23 cellular contexts compared by ENCODE assay signal in the genomic region with DNA sequence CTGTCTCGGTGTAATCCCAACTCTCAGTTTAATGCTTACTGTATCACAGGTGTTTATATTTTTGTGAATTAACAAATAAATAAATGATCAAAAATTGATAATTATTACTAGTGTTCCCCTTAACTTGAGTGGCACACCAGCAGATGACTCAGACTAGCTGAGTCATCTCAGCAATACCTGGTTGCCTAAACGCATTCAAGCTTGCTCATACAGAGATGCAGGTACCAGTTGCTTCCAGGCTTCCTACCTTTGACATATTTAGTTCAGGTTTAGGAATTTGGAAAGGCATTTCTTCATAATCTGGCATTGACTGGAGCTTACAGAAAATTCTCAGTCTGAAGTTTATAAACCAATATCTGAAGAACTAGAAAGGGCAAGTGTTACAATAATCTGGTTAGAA.
DNase-seq lines count a peak whose midpoint lies in the region; ATAC-seq and TF ChIP-seq lines count a peak whose summit lies in the region.
"Had no signal": no experiment of that assay in that cellular context is flagged by ENCODE, and none has a peak within 500 bp of the region (broad histone marks: within the 10 kb centered on the region; RNA-seq: fewer than 3 reads in every experiment).

No MANE protein-coding gene starts in this region.

- H2AFZ ChIP-seq in HCT116 (ENCODE audit: low read depth, low read length, poor library complexity, severe bottlenecking): peak overlapping the region; percentile 42
- no peak overlapping the region for H2AFZ ChIP-seq in PC-3 (ENCODE audit: low read length)
- H2AFZ ChIP-seq in trophoblast cell (ENCODE audit: insufficient read depth, low read length, poor library complexity): no peak overlapping the region

- no peak overlapping the region for H3K18ac ChIP-seq in trophoblast cell (ENCODE audit: low read length)

- H3K27ac Mint-ChIP-seq in activated naive CD8-positive, alpha-beta T cell treated with anti-CD3 and anti-CD28 coated beads, Interleukin-2, amount 50 U/mL, for 24 hours: no peak overlapping the region

- no CpG with 5 or more reads among the region's 2 CpGs for WGBS in trophoblast cell (ENCODE audit: extremely low coverage, insufficient coverage, insufficient read length)

- H4K8ac ChIP-seq in trophoblast cell (ENCODE audit: low read depth, low read length): no peak overlapping the region

- H3K9me3 Mint-ChIP-seq in activated naive CD8-positive, alpha-beta T cell treated with anti-CD3 and anti-CD28 coated beads, Interleukin-2, amount 50 U/mL, for 24 hours: peaks cover 12% of the 10 kb centered on the region

- H3K4me1 ChIP-seq in HCT116 (ENCODE audit: control insufficient read depth in 1 of 2, insufficient read depth in 2 of 2, low read length in 2 of 2) (peaks cover 0 to 12% of the 10 kb centered on the region in 2 experiments; a peak in 2 of 4 replicates), PC-3 (ENCODE audit: insufficient read depth, low read length) (peaks cover 8% of the 10 kb centered on the region), trophoblast cell (ENCODE audit: control insufficient read depth in 1 of 2, insufficient read depth in 2 of 2, low read length in 2 of 2) (peaks cover 2 to 5% of the 10 kb centered on the region in 2 experiments)
- H3K4me1 ChIP-seq: BE2C had no signal

- peak overlapping the region; percentile 14; the same call in 1 of the 2 replicates for H3K4me2 ChIP-seq in HCT116 (ENCODE audit: low read length)
- peak overlapping the region; percentile 38 for H3K4me2 ChIP-seq in PC-3 (ENCODE audit: low read length)
- H3K4me2 ChIP-seq in trophoblast cell (ENCODE audit: low read length): no peak overlapping the region

- H4K20me1 ChIP-seq in HCT116 (ENCODE audit: insufficient read depth) (no peaks in the 10 kb centered on the region), PC-3 (ENCODE audit: low read length) (no peaks in the 10 kb centered on the region)

- H3K4me3 ChIP-seq in HCT116 (replicated peaks in 1 of 2; ENCODE audit: low read depth in 1 of 2, low read length in 2 of 2) (no peak overlapping the region), PC-3 (ENCODE audit: low read length) (no peak overlapping the region), epithelial cell of esophagus (ENCODE audit: low read length) (no peak overlapping the region), trophoblast cell (ENCODE audit: low read depth, low read length) (no peak overlapping the region)
- H3K4me3 ChIP-seq: SK-N-MC had no signal

- H2AK5ac ChIP-seq in trophoblast cell (ENCODE audit: low read length): no peak overlapping the region

- TF ChIP-seq RAD21 in HCT116 (IDR thresholded peaks at IDR 0.05; ENCODE audit: low read depth): no peak

- H3K27ac ChIP-seq in HCT116 (ENCODE audit: low read depth, low read length) (no peak overlapping the region), PC-3 (ENCODE audit: low read length) (peak overlapping the region; percentile 10; the same call in 1 of the 2 replicates), trophoblast cell (ENCODE audit: low read depth, low read length) (no peak overlapping the region)
- H3K27ac ChIP-seq: SK-N-MC had no signal

- H3K4me3 Mint-ChIP-seq in activated naive CD8-positive, alpha-beta T cell treated with anti-CD3 and anti-CD28 coated beads, Interleukin-2, amount 50 U/mL, for 24 hours: no peak overlapping the region

- POLR2A ChIA-PET in HCT116 (lab: Charles Lee) (no interaction called here), PC-3 (lab: Charles Lee; ENCODE audit: unreplicated experiment) (no interaction called here)

- intact Hi-C loops in HCT116 (cut with micrococcal nuclease) (no loop called here), PC-3 (cut with micrococcal nuclease) (no loop called here)

- TF ChIP-seq CTCF in HCT116 (IDR thresholded peaks at IDR 0.05 in 2 of 3, conservative IDR thresholded peaks at IDR 0.05 in 1 of 3; ENCODE audit: borderline replicate concordance in 1 of 3, insufficient read depth in 1 of 3, low read depth in 2 of 3, low read length in 2 of 3): no peak
- no peak for TF ChIP-seq CTCF in PC-3 (conservative IDR thresholded peaks at IDR 0.05; ENCODE audit: low read depth, low read length)
- TF ChIP-seq CTCF in epithelial cell of esophagus (IDR thresholded peaks at IDR 0.05; ENCODE audit: insufficient read depth, low read depth, low read length, missing control alignments): no peak

- H3K27me3 Mint-ChIP-seq in activated naive CD8-positive, alpha-beta T cell treated with anti-CD3 and anti-CD28 coated beads, Interleukin-2, amount 50 U/mL, for 24 hours: peaks cover 30% of the 10 kb centered on the region

- H3K9ac ChIP-seq in HCT116 (ENCODE audit: low read length): no peak overlapping the region
- H3K9ac ChIP-seq in PC-3 (ENCODE audit: low read length): no peak overlapping the region
- no peak overlapping the region for H3K9ac ChIP-seq in trophoblast cell (ENCODE audit: low read length)

- no peak overlapping the region for H2BK120ac ChIP-seq in trophoblast cell (ENCODE audit: insufficient read depth, low read length, poor library complexity)

- H3K36me3 Mint-ChIP-seq in activated naive CD8-positive, alpha-beta T cell treated with anti-CD3 and anti-CD28 coated beads, Interleukin-2, amount 50 U/mL, for 24 hours (ENCODE audit: low read depth): no peaks in the 10 kb centered on the region

- CTCF ChIA-PET in HCT116 (lab: Charles Lee): no interaction called here
- CTCF ChIA-PET in PC-3 (lab: Charles Lee): no interaction called here

- no peak overlapping the region for H3K4ac ChIP-seq in trophoblast cell (ENCODE audit: low read depth, low read length)

- H3K9me3 ChIP-seq in HCT116 (ENCODE audit: control insufficient read depth in 1 of 2, insufficient read depth in 1 of 2, low read depth in 1 of 2, low read length in 2 of 2) (no peaks in the 10 kb centered on the region), PC-3 (ENCODE audit: low read length) (no peaks in the 10 kb centered on the region), trophoblast cell (ENCODE audit: insufficient read depth, low read depth, low read length) (no peaks in the 10 kb centered on the region)
- H3K9me3 ChIP-seq: BE2C had no signal

- no peaks in the 10 kb centered on the region for H3K27me3 ChIP-seq in HCT116 (ENCODE audit: insufficient read depth, low read length)
- no peaks in the 10 kb centered on the region for H3K27me3 ChIP-seq in PC-3 (ENCODE audit: low read length)
- H3K27me3 ChIP-seq in trophoblast cell (ENCODE audit: insufficient read depth, low read length): no peaks in the 10 kb centered on the region
- H3K27me3 ChIP-seq: BE2C had no signal

- H3K79me2 ChIP-seq in HCT116 (ENCODE audit: insufficient read depth, low read length): no peaks in the 10 kb centered on the region
- H3K79me2 ChIP-seq in PC-3 (ENCODE audit: low read length): no peaks in the 10 kb centered on the region
- no peaks in the 10 kb centered on the region for H3K79me2 ChIP-seq in trophoblast cell (ENCODE audit: control insufficient read depth, insufficient read depth, low read length, poor library complexity)

- H3K36me3 ChIP-seq in HCT116 (ENCODE audit: control insufficient read depth in 1 of 2, insufficient read depth in 2 of 2, low read length in 2 of 2) (no peaks in the 10 kb centered on the region), PC-3 (ENCODE audit: low read depth, low read length) (no peaks in the 10 kb centered on the region), trophoblast cell (ENCODE audit: control insufficient read depth in 1 of 2, insufficient read depth in 2 of 2, low read length in 2 of 2) (no peaks in the 10 kb centered on the region)
- H3K36me3 ChIP-seq: BE2C had no signal

- H4K12ac ChIP-seq in trophoblast cell (ENCODE audit: low read depth, low read length): no peak overlapping the region

- H4K91ac ChIP-seq in trophoblast cell (ENCODE audit: low read depth, low read length): no peak overlapping the region

- DNase-seq in HCT116 (ENCODE audit: low read depth, low spot score) (no peak), PC-3 (peak; percentile 89), epithelial cell of esophagus (ENCODE audit: low read depth) (peak; percentile 90), trophoblast cell (peak; percentile 88 to 94), T1000 (lab: John Stamatoyannopoulos, UW) (no peak)
- no peak for DNase-seq in activated naive CD8-positive, alpha-beta T cell treated with anti-CD3 and anti-CD28 coated beads, Interleukin-2, amount 50 U/mL, for 24 hours
- DNase-seq: BE2C; DMS79 treated with DMSO at 0.1 percent for 48 hours; GOT3; HCEC 1CT; Karpas-422; NCI-H1092 treated with DMSO at 0.1 percent for 48 hours; NCI-H1436 treated with DMSO at 0.1 percent for 48 hours; NCI-H2029 treated with DMSO at 0.1 percent for 48 hours; NCI-H345; NCI-H524; NCI-H774; NK-92 treated with Interleukin-12 subunit alpha and Interleukin-12 subunit beta, amount 100 ng/mL, for 24 hours; SHP77 treated with DMSO at 0.1 percent for 48 hours; SW 1271 had no signal

- H3K79me1 ChIP-seq in trophoblast cell (ENCODE audit: low read length): peaks cover 5% of the 10 kb centered on the region

- H3K4me1 Mint-ChIP-seq in activated naive CD8-positive, alpha-beta T cell treated with anti-CD3 and anti-CD28 coated beads, Interleukin-2, amount 50 U/mL, for 24 hours: no peaks in the 10 kb centered on the region

- no peak overlapping the region for H2BK5ac ChIP-seq in trophoblast cell (ENCODE audit: low read depth, low read length, poor library complexity)

- no peaks in the 10 kb centered on the region for H3K9me2 ChIP-seq in HCT116 (ENCODE audit: insufficient read depth)
- H3K9me2 ChIP-seq in PC-3 (replicated peaks; ENCODE audit: low read length): no peaks in the 10 kb centered on the region

- no peaks in the 10 kb centered on the region for H3F3A ChIP-seq in PC-3 (ENCODE audit: low read length, unreplicated experiment)

- no peak overlapping the region for H3K14ac ChIP-seq in trophoblast cell (ENCODE audit: low read length)

- no peak overlapping the region for H3K23ac ChIP-seq in trophoblast cell (ENCODE audit: low read length)

- RAD21 ChIA-PET in HCT116 (lab: Charles Lee; ENCODE audit: low non-redundant PET in 1 of 2, low total read pairs in 2 of 2, uncharacterized antibody in 2 of 2, unreplicated experiment in 2 of 2): no interaction called here

- BruUV-seq in HCT116 (replicated peaks; lab: Mats Ljungman, UMichigan): no TSS peak
- BruUV-seq in PC-3 (replicated peaks; lab: Mats Ljungman, UMichigan): no TSS peak

- no peak for TF ChIP-seq POLR2A in HCT116 (IDR thresholded peaks at IDR 0.05; ENCODE audit: borderline replicate concordance, extremely low read depth, insufficient read depth, insufficient read length)

- no peak overlapping the region for H2BK12ac ChIP-seq in trophoblast cell (ENCODE audit: low read length)

- ATAC-seq in HCT116 (peak; percentile 77), PC-3 (peak; percentile 85), GM21786 (IDR thresholded peaks at IDR 0.05; ENCODE audit: unreplicated experiment) (no peak), GM21576 (IDR thresholded peaks at IDR 0.05; ENCODE audit: unreplicated experiment) (no peak)
- ATAC-seq in activated naive CD8-positive, alpha-beta T cell treated with anti-CD3 and anti-CD28 coated beads, Interleukin-2, amount 50 U/mL, for 24 hours: no peak

TF ChIP-seq in HCT116, 20 proteins besides CTCF, POLR2A, EP300 and RAD21 (continues in another document):
- TF ChIP-seq JUND (IDR thresholded peaks at IDR 0.05): peak; percentile 73
- peak; percentile 88 for TF ChIP-seq FOSL1 (IDR thresholded peaks at IDR 0.05; ENCODE audit: low read depth)
- peak; percentile 55 for TF ChIP-seq CEBPB (IDR thresholded peaks at IDR 0.05; ENCODE audit: low read depth)
- no peak for TF ChIP-seq EGR1 (IDR thresholded peaks at IDR 0.05; ENCODE audit: low read depth)

Comparison
In these comparisons a context has a peak if more than half of its experiments do, and no peak if none do; other contexts are left out.
1. ATAC-seq: peak in HCT116 (single experiment) and PC-3 (single experiment); none in activated naive CD8-positive, alpha-beta T cell treated with anti-CD3 and anti-CD28 coated beads, Interleukin-2, amount 50 U/mL, for 24 hours (single experiment), GM21786 (single experiment) and GM21576 (single experiment).
2. DNase-seq: peak in PC-3 (single experiment), epithelial cell of esophagus (single experiment) and trophoblast cell (2 of 2); none in HCT116 (single experiment), activated naive CD8-positive, alpha-beta T cell treated with anti-CD3 and anti-CD28 coated beads, Interleukin-2, amount 50 U/mL, for 24 hours (single experiment) and T1000 (single experiment).